In genomic region chr10:42578019-42578418, GRCh38 we compare ENCODE assay signal across 37 cellular contexts.
"Had no signal": no experiment of that assay in that cellular context is flagged by ENCODE, and none has a peak within 500 bp of the region (broad histone marks: within the 10 kb centered on the region; RNA-seq: fewer than 3 reads in every experiment).

No MANE protein-coding gene starts in this region.

- H3K4me2 ChIP-seq: PC-9 had no signal

- H3K27me3 ChIP-seq: brain microvascular endothelial cell had no signal

- H3K27ac ChIP-seq: brain microvascular endothelial cell, PC-9, RWPE1, VCaP had no signal

- H3K27ac Mint-ChIP-seq: activated B cell treated with CpG ODN at 0.5 μM for 24 hours; activated CD8-positive, alpha-beta T cell treated with anti-CD3 and anti-CD28 coated beads for 36 hours; activated naive CD8-positive, alpha-beta T cell treated with anti-CD3 and anti-CD28 coated beads for 36 hours; activated T-cell treated with anti-CD3 and anti-CD28 coated beads, Interleukin-2, amount 50 U/mL, for 72 hours; activated T-helper 17 cell treated with anti-CD3 and anti-CD28 coated beads, Interleukin-2, amount 50 U/mL, for 72 hours; T-cell had no signal

- H3K36me3 ChIP-seq: brain microvascular endothelial cell had no signal

- ATAC-seq: activated CD8-positive, alpha-beta T cell treated with anti-CD3 and anti-CD28 coated beads for 36 hours; activated T-cell treated with anti-CD3 and anti-CD28 coated beads, Interleukin-2, amount 50 U/mL, for 72 hours; activated T-helper 17 cell treated with anti-CD3 and anti-CD28 coated beads, Interleukin-2, amount 50 U/mL, for 72 hours; Right ventricle myocardium inferior; T-cell had no signal

- H3K4me3 Mint-ChIP-seq: activated B cell treated with CpG ODN at 0.5 μM for 24 hours; activated CD8-positive, alpha-beta T cell treated with anti-CD3 and anti-CD28 coated beads for 36 hours; activated naive CD8-positive, alpha-beta T cell treated with anti-CD3 and anti-CD28 coated beads for 36 hours; activated T-cell treated with anti-CD3 and anti-CD28 coated beads, Interleukin-2, amount 50 U/mL, for 72 hours; activated T-helper 17 cell treated with anti-CD3 and anti-CD28 coated beads, Interleukin-2, amount 50 U/mL, for 72 hours; T-cell had no signal

- H2AFZ ChIP-seq: PC-9 had no signal

- H3K4me1 Mint-ChIP-seq: activated naive CD8-positive, alpha-beta T cell treated with anti-CD3 and anti-CD28 coated beads for 36 hours; activated T-helper 17 cell treated with anti-CD3 and anti-CD28 coated beads, Interleukin-2, amount 50 U/mL, for 72 hours had no signal

- H3K4me3 ChIP-seq: PC-9 had no signal

- H3K27me3 Mint-ChIP-seq: activated B cell treated with CpG ODN at 0.5 μM for 24 hours had no signal

- FAIRE-seq: RCC 7860 had no signal

- DNase-seq: activated B cell treated with CpG ODN at 0.5 μM for 24 hours; activated CD4-positive, alpha-beta T cell treated with anti-CD3 and anti-CD28 coated beads for 4 hours; activated CD4-positive, alpha-beta T cell treated with anti-CD3 and anti-CD28 coated beads, Interleukin-2, amount 50 U/mL, for 4 hours; activated CD4-positive, CD25-positive, alpha-beta regulatory T cell treated with anti-CD3 and anti-CD28 coated beads, Interleukin-2, amount 50 U/mL, for 72 hours; activated CD8-positive, alpha-beta T cell treated with anti-CD3 and anti-CD28 coated beads for 36 hours; activated effector memory CD4-positive, alpha-beta T cell treated with anti-CD3 and anti-CD28 coated beads, Interleukin-2, amount 50 U/mL, for 16 hours; activated naive CD4-positive, alpha-beta T cell; activated naive CD4-positive, alpha-beta T cell treated with anti-CD3 and anti-CD28 coated beads, Interleukin-2, amount 50 U/mL, for 16 hours; activated naive CD8-positive, alpha-beta T cell treated with anti-CD3 and anti-CD28 coated beads for 36 hours; activated T-cell treated with anti-CD3 and anti-CD28 coated beads, Interleukin-2, amount 50 U/mL, for 1 hour; activated T-cell treated with anti-CD3 and anti-CD28 coated beads, Interleukin-2, amount 50 U/mL, for 72 hours; amniotic stem cell; aorta; brain microvascular endothelial cell; central memory CD4-positive, alpha-beta T cell; MM.1S; MV-4-11; NCI-H1092 treated with DMSO at 0.1 percent for 48 hours; NCI-H1417; NCI-H146; NCI-H187; NCI-H2029 treated with DMSO at 0.1 percent for 48 hours; NCI-H2107; NCI-H2171; NCI-H510A; NCI-H748 treated with DMSO at 0.1 percent for 48 hours; NK-92 treated with Interleukin-12 subunit alpha and Interleukin-12 subunit beta, amount 100 ng/mL, for 24 hours; PC-9; SIG-M5; T-cell; T-helper 2 cell; T-helper 9 cell had no signal
